Comparison of ENCODE assay signal across 16 cellular contexts in genomic region chr9:126497673-126498255, GRCh38.
"Had no signal": no experiment of that assay in that cellular context is flagged by ENCODE, and none has a peak within 500 bp of the region (broad histone marks: within the 10 kb centered on the region; RNA-seq: fewer than 3 reads in every experiment).

No MANE protein-coding gene starts in this region.

- H3K27ac ChIP-seq: cardiac muscle cell, colonic mucosa, gastrocnemius medialis, heart right ventricle, right atrium auricular region, transverse colon had no signal

- H3K36me3 ChIP-seq: cardiac muscle cell, colonic mucosa, gastrocnemius medialis, right atrium auricular region, transverse colon had no signal

- H3K9me3 Mint-ChIP-seq: activated B cell treated with CpG ODN at 0.5 μM for 24 hours; activated CD4-positive, alpha-beta T cell treated with anti-CD3 and anti-CD28 coated beads, Interleukin-2, amount 10 ng/mL, durations not matched to agents 24 days and 14 days; activated naive CD4-positive, alpha-beta T cell treated with anti-CD3 and anti-CD28 coated beads for 36 hours; activated T-helper 17 cell treated with anti-CD3 and anti-CD28 coated beads, Interleukin-2, amount 50 U/mL, for 72 hours; stimulated activated naive B cell treated with anti-CD40 and anti-IgM and Interleukin-4, amounts not matched to agents 10 μg/mL and 1 μg/mL and 100 μg/mL, for 72 hours had no signal

- H3K9me3 ChIP-seq: colonic mucosa, gastrocnemius medialis, heart right ventricle, right atrium auricular region, transverse colon had no signal

- H3K27ac Mint-ChIP-seq: activated B cell treated with CpG ODN at 0.5 μM for 24 hours; activated CD4-positive, alpha-beta T cell treated with anti-CD3 and anti-CD28 coated beads, Interleukin-2, amount 10 ng/mL, durations not matched to agents 24 days and 14 days; activated naive CD4-positive, alpha-beta T cell treated with anti-CD3 and anti-CD28 coated beads for 36 hours; activated T-helper 17 cell treated with anti-CD3 and anti-CD28 coated beads, Interleukin-2, amount 50 U/mL, for 72 hours; stimulated activated naive B cell treated with anti-CD40 and anti-IgM and Interleukin-4, amounts not matched to agents 10 μg/mL and 1 μg/mL and 100 μg/mL, for 72 hours had no signal

- H3K4me3 Mint-ChIP-seq: activated B cell treated with CpG ODN at 0.5 μM for 24 hours; activated CD4-positive, alpha-beta T cell treated with anti-CD3 and anti-CD28 coated beads, Interleukin-2, amount 10 ng/mL, durations not matched to agents 24 days and 14 days; activated naive CD4-positive, alpha-beta T cell treated with anti-CD3 and anti-CD28 coated beads for 36 hours; activated T-helper 17 cell treated with anti-CD3 and anti-CD28 coated beads, Interleukin-2, amount 50 U/mL, for 72 hours; stimulated activated naive B cell treated with anti-CD40 and anti-IgM and Interleukin-4, amounts not matched to agents 10 μg/mL and 1 μg/mL and 100 μg/mL, for 72 hours had no signal

- H3K27me3 ChIP-seq: gastrocnemius medialis, right atrium auricular region, transverse colon had no signal

- H3K4me1 Mint-ChIP-seq: activated T-helper 17 cell treated with anti-CD3 and anti-CD28 coated beads, Interleukin-2, amount 50 U/mL, for 72 hours had no signal

- H3K4me3 ChIP-seq: cardiac muscle cell, colonic mucosa, gastrocnemius medialis, heart right ventricle, right atrium auricular region, transverse colon had no signal

- H3K36me3 Mint-ChIP-seq: stimulated activated naive B cell treated with anti-CD40 and anti-IgM and Interleukin-4, amounts not matched to agents 10 μg/mL and 1 μg/mL and 100 μg/mL, for 72 hours had no signal

- DNase-seq: activated B cell treated with CpG ODN at 0.5 μM for 24 hours; activated CD4-positive, alpha-beta T cell treated with anti-CD3 and anti-CD28 coated beads, Interleukin-2, amount 10 ng/mL, durations not matched to agents 24 days and 14 days; activated CD8-positive, alpha-beta memory T cell treated with anti-CD3 and anti-CD28 coated beads for 24 hours; activated naive CD4-positive, alpha-beta T cell treated with anti-CD3 and anti-CD28 coated beads for 36 hours; colonic mucosa; effector CD4-positive, alpha-beta T cell; gastrocnemius medialis; heart right ventricle; left ventricle myocardium superior; small intestine; stimulated activated naive B cell treated with anti-CD40 and anti-IgM and Interleukin-4, amounts not matched to agents 10 μg/mL and 1 μg/mL and 100 μg/mL, for 72 hours; T-helper 9 cell; transverse colon had no signal

- ATAC-seq: activated T-helper 17 cell treated with anti-CD3 and anti-CD28 coated beads, Interleukin-2, amount 50 U/mL, for 72 hours; gastrocnemius medialis; heart right ventricle; left ventricle myocardium superior; stimulated activated naive B cell treated with anti-CD40 and anti-IgM and Interleukin-4, amounts not matched to agents 10 μg/mL and 1 μg/mL and 100 μg/mL, for 72 hours had no signal
